In the genomic region with DNA sequence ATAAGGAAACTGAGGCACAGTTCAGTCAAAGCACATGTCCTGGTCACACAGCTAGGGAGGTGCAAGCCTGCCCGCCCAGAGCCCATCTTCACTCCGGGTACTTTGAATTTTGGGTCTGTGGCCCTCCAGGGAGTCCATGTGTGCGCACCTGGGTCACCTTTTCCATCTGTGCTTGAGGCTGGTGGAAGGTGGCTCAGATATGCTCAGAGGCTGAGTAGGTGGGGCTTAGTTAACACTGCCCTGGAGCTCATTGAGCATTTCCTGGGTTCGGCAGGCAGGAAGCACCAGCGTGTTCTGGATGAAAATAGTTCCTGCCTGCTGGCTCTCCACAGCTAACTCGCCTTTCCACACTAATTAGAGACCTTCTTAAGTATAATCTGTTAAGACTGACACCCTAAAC, we compare ENCODE assay signal across 21 cellular contexts. TPM values are rescaled to one million over a fixed set of nuclear protein-coding genes. Genes with fewer than 3 reads are reported as not detected.
DNase-seq lines count a peak whose midpoint lies in the region; ATAC-seq and TF ChIP-seq lines count a peak whose summit lies in the region.
"Had no signal": no experiment of that assay in that cellular context is flagged by ENCODE, and none has a peak within 500 bp of the region (broad histone marks: within the 10 kb centered on the region; RNA-seq: fewer than 3 reads in every experiment).

No MANE protein-coding gene starts in this region.

- no peaks in the 10 kb centered on the region for H3K27me3 Mint-ChIP-seq in stimulated activated naive CD8-positive, alpha-beta T cell treated with anti-CD3 and anti-CD28 coated beads, Interleukin-15, Interleukin-2, amounts not matched to agents 100 ng/mL and 50 ng/mL, for 24 hours
- H3K27me3 Mint-ChIP-seq: naive B cell had no signal

- H3K27me3 ChIP-seq in right cardiac atrium (ENCODE audit: control insufficient read depth, insufficient read depth) (no peaks in the 10 kb centered on the region), duodenal mucosa (ENCODE audit: control insufficient read depth in 1 of 2, insufficient read depth in 2 of 2, low read length in 2 of 2) (no peaks in the 10 kb centered on the region), sigmoid colon (no peaks in the 10 kb centered on the region), prostate gland (replicated peaks; ENCODE audit: insufficient read depth) (no peaks in the 10 kb centered on the region)
- H3K27me3 ChIP-seq: cardiac muscle cell, upper lobe of right lung had no signal

- peak overlapping the region; percentile 11 to 26 for H3K9ac ChIP-seq in duodenal mucosa (ENCODE audit: low read depth in 1 of 2, low read length in 2 of 2)

- H3K4me1 Mint-ChIP-seq in stimulated activated naive CD8-positive, alpha-beta T cell treated with anti-CD3 and anti-CD28 coated beads, Interleukin-15, Interleukin-2, amounts not matched to agents 100 ng/mL and 50 ng/mL, for 24 hours (ENCODE audit: low read depth) = peaks cover 35% of the 10 kb centered on the region

- DNase-seq in right cardiac atrium (peak in 2 of 3 donors; percentile 11 to 25), left ventricle myocardium superior (no peak), UCSD-AML1 (lab: John Stamatoyannopoulos, UW; ENCODE audit: unreplicated experiment) (peak; percentile 37), sigmoid colon (no peak), prostate gland (ENCODE audit: low spot score) (no peak), NCI-H69 (lab: John Stamatoyannopoulos, UW) (no peak)
- DNase-seq: amniotic stem cell; foreskin fibroblast; islet precursor cell; naive B cell; NCI-H2171 treated with DMSO at 0.1 percent for 48 hours; stimulated activated CD4-positive, alpha-beta T cell treated with anti-CD3 and anti-CD28 coated beads, Interleukin-4, amount 100 ng/mL, for 24 hours; upper lobe of right lung had no signal

- WGBS in right cardiac atrium = 80% methylated on average over 6 of the region's 6 CpGs
- WGBS in sigmoid colon, 2 donors = 55 to 70% methylated on average over 6 of the region's 6 CpGs
- WGBS in prostate gland = 90% methylated on average over 6 of the region's 6 CpGs

- TF ChIP-seq POLR2A in sigmoid colon (IDR thresholded peaks at IDR 0.05) (no peak), prostate gland (IDR thresholded peaks at IDR 0.05) (no peak)

- peak overlapping the region; percentile 61 for H3K27ac Mint-ChIP-seq in stimulated activated naive CD8-positive, alpha-beta T cell treated with anti-CD3 and anti-CD28 coated beads, Interleukin-15, Interleukin-2, amounts not matched to agents 100 ng/mL and 50 ng/mL, for 24 hours
- H3K27ac Mint-ChIP-seq: GM23338 had no signal

- TF ChIP-seq CTCF in sigmoid colon (IDR thresholded peaks at IDR 0.05) (no peak), prostate gland (IDR thresholded peaks at IDR 0.05) (no peak)

- H3K4me3 Mint-ChIP-seq in stimulated activated naive CD8-positive, alpha-beta T cell treated with anti-CD3 and anti-CD28 coated beads, Interleukin-15, Interleukin-2, amounts not matched to agents 100 ng/mL and 50 ng/mL, for 24 hours = no peak overlapping the region
- H3K4me3 Mint-ChIP-seq: GM23338 had no signal

- H3K9me3 ChIP-seq in right cardiac atrium (ENCODE audit: control insufficient read depth, low read length) = no peaks in the 10 kb centered on the region
- no peaks in the 10 kb centered on the region for H3K9me3 ChIP-seq in duodenal mucosa (ENCODE audit: control insufficient read depth in 1 of 2, low read length in 2 of 2)
- H3K9me3 ChIP-seq in sigmoid colon = no peaks in the 10 kb centered on the region
- H3K9me3 ChIP-seq in prostate gland = no peaks in the 10 kb centered on the region
- H3K9me3 ChIP-seq: upper lobe of right lung had no signal

- H3K27ac ChIP-seq in right cardiac atrium (ENCODE audit: low read length) (no peak overlapping the region), duodenal mucosa (ENCODE audit: low read depth, low read length) (peak overlapping the region; percentile 32), sigmoid colon (no peak overlapping the region), prostate gland (no peak overlapping the region)

- no peaks in the 10 kb centered on the region for H3K9me3 Mint-ChIP-seq in stimulated activated naive CD8-positive, alpha-beta T cell treated with anti-CD3 and anti-CD28 coated beads, Interleukin-15, Interleukin-2, amounts not matched to agents 100 ng/mL and 50 ng/mL, for 24 hours
- H3K9me3 Mint-ChIP-seq: GM23338, naive B cell had no signal

- H3K4me3 ChIP-seq in right cardiac atrium (ENCODE audit: low read length) = no peak overlapping the region
- H3K4me3 ChIP-seq in duodenal mucosa (ENCODE audit: low read depth in 1 of 2, low read length in 2 of 2) = peak overlapping the region; percentile 21 to 35
- H3K4me3 ChIP-seq in sigmoid colon = no peak overlapping the region
- H3K4me3 ChIP-seq in prostate gland = no peak overlapping the region
- H3K4me3 ChIP-seq: cardiac muscle cell, GM23338, smooth muscle cell, upper lobe of right lung had no signal

- no peak for TF ChIP-seq EP300 in sigmoid colon (IDR thresholded peaks at IDR 0.05)

- H3K36me3 ChIP-seq in duodenal mucosa (ENCODE audit: control insufficient read depth in 1 of 2, insufficient read depth in 2 of 2, low read length in 2 of 2) = peaks cover 9 to 24% of the 10 kb centered on the region in 2 donors
- peaks cover 0 to 70% (median 24%) of the 10 kb centered on the region in 4 donors for H3K36me3 ChIP-seq in sigmoid colon
- H3K36me3 ChIP-seq in prostate gland = peaks cover 0 to 8% of the 10 kb centered on the region in 2 donors

- H3K4me1 ChIP-seq in right cardiac atrium (ENCODE audit: control insufficient read depth, insufficient read depth, low read length) (peaks cover 2% of the 10 kb centered on the region), duodenal mucosa (ENCODE audit: control insufficient read depth in 1 of 2, insufficient read depth in 2 of 2, low read length in 2 of 2) (peaks cover 28 to 29% of the 10 kb centered on the region in 2 donors), sigmoid colon (no peaks in the 10 kb centered on the region), prostate gland (replicated peaks) (no peaks in the 10 kb centered on the region)
- H3K4me1 ChIP-seq: upper lobe of right lung had no signal

- ATAC-seq in right cardiac atrium (peak; percentile 37 to 55), left ventricle myocardium superior (no peak)
- ATAC-seq: GM23338, upper lobe of right lung had no signal

- H3K36me3 Mint-ChIP-seq in stimulated activated naive CD8-positive, alpha-beta T cell treated with anti-CD3 and anti-CD28 coated beads, Interleukin-15, Interleukin-2, amounts not matched to agents 100 ng/mL and 50 ng/mL, for 24 hours (ENCODE audit: low read depth) = peaks cover 26% of the 10 kb centered on the region

- intact Hi-C loops in right cardiac atrium (cut with DNase I) (no loop called here), left ventricle myocardium superior (cut with micrococcal nuclease) (no loop called here), sigmoid colon (cut with DNase I) (no loop called here), prostate gland (cut with DNase I) (no loop called here)

RNA-seq across cellular contexts. Expression of a gene that starts 19.2 kb away (rescaled TPM):
- total RNA-seq in right cardiac atrium = 100 to 1,000 TPM; 131 to 145 (median 139) TPM
- polyA plus RNA-seq in right cardiac atrium = 171 TPM
- 143 TPM for total RNA-seq in left ventricle myocardium superior
- 10 to 100 TPM; 38.3 to 82.5 (median 62.1) TPM for total RNA-seq in sigmoid colon
- 10 to 100 TPM; 12.6 to 74.0 (median 25.7) TPM for polyA plus RNA-seq in sigmoid colon
- 100 to 1,000 TPM in 1 of 2 donors, 10 to 100 TPM in 1; 83.8 to 114 TPM for total RNA-seq in prostate gland

RNA-seq across cellular contexts. Expression of a gene that starts 21.9 kb away (rescaled TPM):
- total RNA-seq in right cardiac atrium (10 to 100 TPM; 11.6 to 23.8 (median 17.6) TPM), left ventricle myocardium superior (14.8 TPM), sigmoid colon (10 to 100 TPM in 2 of 4 donors, 1 to 10 TPM in 2; 6.4 to 24.9 (median 9.5) TPM), prostate gland (1 to 10 TPM; 2.3 to 5.9 TPM)
- polyA plus RNA-seq in right cardiac atrium (15.5 TPM), sigmoid colon (1 to 10 TPM in 2 of 3 donors, under 1 TPM in 1; 0.23 to 4.0 (median 1.8) TPM)

RNA-seq across cellular contexts. Expression of a gene that starts 24.6 kb away (rescaled TPM):
- total RNA-seq in right cardiac atrium (10 to 100 TPM; 28.1 to 32.0 (median 30.2) TPM), left ventricle myocardium superior (25.4 TPM), sigmoid colon (100 to 1,000 TPM in 2 of 4 donors, 10 to 100 TPM in 2; 48.9 to 138 (median 88.4) TPM), prostate gland (100 to 1,000 TPM in 1 of 2 donors, 10 to 100 TPM in 1; 55.1 to 108 TPM)
- polyA plus RNA-seq in right cardiac atrium (32.1 TPM), sigmoid colon (10 to 100 TPM; 21.0 to 58.7 (median 28.2) TPM)

RNA-seq across cellular contexts. Expression of a gene that starts 26.6 kb away (rescaled TPM):
- total RNA-seq in right cardiac atrium (10 to 100 TPM in 1 of 4 donors, 1 to 10 TPM in 3; 3.5 to 11.3 (median 4.9) TPM), left ventricle myocardium superior (14.9 TPM), sigmoid colon (1 to 10 TPM; 3.5 to 5.7 (median 5.0) TPM), prostate gland (1 to 10 TPM in 1 of 2 donors, under 1 TPM in 1; 0.41 to 7.0 TPM)
- polyA plus RNA-seq in right cardiac atrium (7.7 TPM), sigmoid colon (1 to 10 TPM in 2 of 3 donors, not detected in 1; 1.6 to 5.2 TPM)
- total RNA-seq: dermis microvascular lymphatic vessel endothelial cell had no signal

RNA-seq across cellular contexts. Expression of a gene that starts 29.1 kb away (rescaled TPM):
- total RNA-seq in right cardiac atrium = 10 to 100 TPM in 1 of 4 donors, 1 to 10 TPM in 3; 2.1 to 10.0 (median 2.3) TPM
- 0.91 TPM for polyA plus RNA-seq in right cardiac atrium
- 2.6 TPM for total RNA-seq in left ventricle myocardium superior
- total RNA-seq in sigmoid colon = 1 to 10 TPM in 1 of 4 donors, under 1 TPM in 3; 0.71 to 5.5 (median 0.82) TPM
- polyA plus RNA-seq in sigmoid colon = 1 to 10 TPM in 1 of 3 donors, under 1 TPM in 1, not detected in 1; 0.60 to 3.0 TPM
- 1 to 10 TPM in 1 of 2 donors, not detected in 1; 2.1 TPM for total RNA-seq in prostate gland
- total RNA-seq: epithelial cell of proximal tubule, lung microvascular endothelial cell had no signal

Comparison
In these comparisons a context has a peak if more than half of its experiments do, and no peak if none do; other contexts are left out.
1. DNase-seq: peak in right cardiac atrium (2 of 3) and UCSD-AML1 (single experiment); none in left ventricle myocardium superior (single experiment), sigmoid colon (single experiment), prostate gland (single experiment) and NCI-H69 (single experiment).
2. H3K4me3 ChIP-seq: peak in duodenal mucosa (2 of 2); none in right cardiac atrium (single experiment), sigmoid colon (0 of 4) and prostate gland (0 of 2).